10 cellular contexts compared by ENCODE assay signal in genomic region chr5:10577371-10578291, GRCh38. TPM values are rescaled to one million over a fixed set of nuclear protein-coding genes. Genes with fewer than 3 reads are reported as not detected.
A peak's percentile ranks its signal among the peaks of the same experiment; 100 is the strongest.
DNase-seq lines count a peak whose midpoint lies in the region; ATAC-seq and TF ChIP-seq lines count a peak whose summit lies in the region.
"Had no signal": no experiment of that assay in that cellular context is flagged by ENCODE, and none has a peak within 500 bp of the region (broad histone marks: within the 10 kb centered on the region; RNA-seq: fewer than 3 reads in every experiment).

No MANE protein-coding gene starts in this region.

- H4K20me1 ChIP-seq in smooth muscle cell (ENCODE audit: low read depth): no peaks in the 10 kb centered on the region

- peaks cover 4% of the 10 kb centered on the region for H3K79me2 ChIP-seq in smooth muscle cell (ENCODE audit: low read depth)

- H3K4me3 ChIP-seq in fibroblast of pulmonary artery (replicated peaks; ENCODE audit: low read depth, low read length) (no peak overlapping the region), vagina (no peak overlapping the region), smooth muscle cell (no peak overlapping the region)

- H2AFZ ChIP-seq in smooth muscle cell (ENCODE audit: low read depth): no peak overlapping the region

- no peak for TF ChIP-seq POLR2A in vagina (IDR thresholded peaks at IDR 0.05)

- intact Hi-C loops in Right ventricle myocardium inferior (cut with DNase I) (no loop called here), cardiac septum (cut with DNase I) (loop anchor here (1.0 kb wide), 1 partner anchor 24 kb away; no protein-coding TSS in a partner anchor), vagina (cut with DNase I) (no loop called here)

- WGBS in smooth muscle cell (ENCODE audit: low lambda C conversion rate): 72% methylated on average over 18 of the region's 18 CpGs

- H3K36me3 ChIP-seq in vagina: no peaks in the 10 kb centered on the region
- H3K36me3 ChIP-seq in smooth muscle cell (ENCODE audit: low read depth): no peaks in the 10 kb centered on the region

- H3K9ac ChIP-seq in smooth muscle cell (ENCODE audit: low read depth): no peak overlapping the region

- no peak overlapping the region for H3K4me2 ChIP-seq in smooth muscle cell

- ATAC-seq in Right ventricle myocardium inferior (peak; percentile 87), HG03469 (IDR thresholded peaks at IDR 0.05; ENCODE audit: unreplicated experiment) (peak; percentile 29)

- H3K27me3 ChIP-seq in vagina (no peaks in the 10 kb centered on the region), smooth muscle cell (ENCODE audit: low read depth) (no peaks in the 10 kb centered on the region)

- DNase-seq in Right ventricle myocardium inferior (ENCODE audit: missing footprints) (no peak), cardiac septum (ENCODE audit: low spot score) (no peak), fibroblast of pulmonary artery (ENCODE audit: low read depth) (peak; percentile 53), vagina (ENCODE audit: extremely low spot score in 2 of 2) (peak in 1 of 2 donors; percentile 78), midbrain (lab: John Stamatoyannopoulos, UW) (no peak), NCI-H2196 treated with DMSO at 0.1 percent for 48 hours (lab: John Stamatoyannopoulos, UW; ENCODE audit: unreplicated experiment) (no peak), smooth muscle cell (lab: John Stamatoyannopoulos, UW; ENCODE audit: unreplicated experiment) (no peak)
- DNase-seq: NCI-H1694 treated with DMSO at 0.1 percent for 48 hours had no signal

- H3K9me3 ChIP-seq in vagina: no peaks in the 10 kb centered on the region
- no peaks in the 10 kb centered on the region for H3K9me3 ChIP-seq in smooth muscle cell (replicated peaks; ENCODE audit: low read depth)

- H3K4me1 ChIP-seq in vagina: peaks cover 22% of the 10 kb centered on the region
- no peaks in the 10 kb centered on the region for H3K4me1 ChIP-seq in smooth muscle cell (ENCODE audit: low read depth)

- H3K27ac ChIP-seq in vagina (peak overlapping the region; percentile 34), smooth muscle cell (ENCODE audit: low read depth) (no peak overlapping the region)

- no peaks in the 10 kb centered on the region for H3F3A ChIP-seq in smooth muscle cell (ENCODE audit: low read depth)

- TF ChIP-seq CTCF in fibroblast of pulmonary artery (IDR thresholded peaks at IDR 0.05; ENCODE audit: low read length, missing control alignments): no peak
- TF ChIP-seq CTCF in vagina (IDR thresholded peaks at IDR 0.05): no peak
- TF ChIP-seq CTCF in smooth muscle cell (IDR thresholded peaks at IDR 0.05; ENCODE audit: borderline replicate concordance, insufficient read depth, poor library complexity, severe bottlenecking): no peak

RNA-seq across cellular contexts. Expression of gene ANKRD33B, which starts 13.8 kb away (rescaled TPM):
- 4.1 TPM for total RNA-seq in Right ventricle myocardium inferior
- total RNA-seq in cardiac septum: 15.2 TPM
- 14.2 TPM for total RNA-seq in vagina
- 2.2 TPM in 2 replicates for total RNA-seq in smooth muscle cell
- 1.1 and 1.2 TPM in 2 replicates for polyA plus RNA-seq in smooth muscle cell
- polyA plus RNA-seq: neural cell had no signal
